1 cellular context compared by ENCODE assay signal in the genomic region with DNA sequence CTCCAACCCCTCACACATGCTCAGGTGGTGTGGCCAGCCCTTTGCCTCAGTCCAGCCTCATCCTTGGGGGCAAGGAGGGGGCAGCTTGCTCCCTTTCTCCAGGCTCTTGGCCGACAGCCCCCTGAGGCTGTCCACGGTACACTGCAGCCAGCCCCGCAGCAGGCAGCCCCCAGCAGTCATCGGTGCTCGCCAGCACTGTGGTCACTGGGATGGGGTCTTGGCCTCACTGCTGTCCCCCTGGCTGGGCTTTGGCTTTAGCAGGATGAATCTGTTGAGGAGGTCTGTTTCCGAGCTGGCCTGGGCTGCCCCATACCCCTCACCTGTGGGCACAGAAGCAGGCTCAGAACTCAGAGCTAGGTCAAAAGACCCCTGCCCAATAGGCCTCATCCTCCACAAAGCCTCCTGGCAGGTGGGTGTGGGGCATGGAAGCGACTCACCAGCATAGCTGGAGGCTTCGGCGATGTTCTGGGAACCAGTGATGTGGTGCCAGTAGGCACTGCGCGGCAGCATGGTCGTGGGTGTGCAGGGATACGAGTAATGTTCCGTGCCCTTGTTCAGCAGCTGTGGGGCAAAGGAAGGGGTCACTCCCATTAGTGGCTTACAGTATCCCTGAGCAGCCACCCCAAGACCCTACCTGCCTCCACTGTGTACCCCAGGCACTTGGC.
TF ChIP-seq lines count a peak whose summit lies in the region.

No MANE protein-coding gene starts in this region.

TF ChIP-seq in liver, 16 proteins besides CTCF, POLR2A, EP300 and RAD21 (continued from another document):
- TF ChIP-seq, protein P1, sequence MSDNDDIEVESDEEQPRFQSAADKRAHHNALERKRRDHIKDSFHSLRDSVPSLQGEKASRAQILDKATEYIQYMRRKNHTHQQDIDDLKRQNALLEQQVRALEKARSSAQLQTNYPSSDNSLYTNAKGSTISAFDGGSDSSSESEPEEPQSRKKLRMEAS (IDR thresholded peaks at IDR 0.05): no peak
- TF ChIP-seq NR2F2 (IDR thresholded peaks at IDR 0.05) (no peak), SP1 (IDR thresholded peaks at IDR 0.05) (no peak), HNF4G (IDR thresholded peaks at IDR 0.05) (no peak), JUND (IDR thresholded peaks at IDR 0.05) (no peak), HNF4A (conservative IDR thresholded peaks at IDR 0.05) (no peak), RXRA (IDR thresholded peaks at IDR 0.05) (no peak), FOXA2 (IDR thresholded peaks at IDR 0.05) (no peak), EGR1 (IDR thresholded peaks at IDR 0.05; ENCODE audit: low read depth in 2 of 2) (no peak), YY1 (IDR thresholded peaks at IDR 0.05) (no peak), TAF1 (conservative IDR thresholded peaks at IDR 0.05) (no peak)
- TF ChIP-seq, protein P2, sequence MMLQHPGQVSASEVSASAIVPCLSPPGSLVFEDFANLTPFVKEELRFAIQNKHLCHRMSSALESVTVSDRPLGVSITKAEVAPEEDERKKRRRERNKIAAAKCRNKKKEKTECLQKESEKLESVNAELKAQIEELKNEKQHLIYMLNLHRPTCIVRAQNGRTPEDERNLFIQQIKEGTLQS (IDR thresholded peaks at IDR 0.05): no peak
- TF ChIP-seq, protein P3, sequence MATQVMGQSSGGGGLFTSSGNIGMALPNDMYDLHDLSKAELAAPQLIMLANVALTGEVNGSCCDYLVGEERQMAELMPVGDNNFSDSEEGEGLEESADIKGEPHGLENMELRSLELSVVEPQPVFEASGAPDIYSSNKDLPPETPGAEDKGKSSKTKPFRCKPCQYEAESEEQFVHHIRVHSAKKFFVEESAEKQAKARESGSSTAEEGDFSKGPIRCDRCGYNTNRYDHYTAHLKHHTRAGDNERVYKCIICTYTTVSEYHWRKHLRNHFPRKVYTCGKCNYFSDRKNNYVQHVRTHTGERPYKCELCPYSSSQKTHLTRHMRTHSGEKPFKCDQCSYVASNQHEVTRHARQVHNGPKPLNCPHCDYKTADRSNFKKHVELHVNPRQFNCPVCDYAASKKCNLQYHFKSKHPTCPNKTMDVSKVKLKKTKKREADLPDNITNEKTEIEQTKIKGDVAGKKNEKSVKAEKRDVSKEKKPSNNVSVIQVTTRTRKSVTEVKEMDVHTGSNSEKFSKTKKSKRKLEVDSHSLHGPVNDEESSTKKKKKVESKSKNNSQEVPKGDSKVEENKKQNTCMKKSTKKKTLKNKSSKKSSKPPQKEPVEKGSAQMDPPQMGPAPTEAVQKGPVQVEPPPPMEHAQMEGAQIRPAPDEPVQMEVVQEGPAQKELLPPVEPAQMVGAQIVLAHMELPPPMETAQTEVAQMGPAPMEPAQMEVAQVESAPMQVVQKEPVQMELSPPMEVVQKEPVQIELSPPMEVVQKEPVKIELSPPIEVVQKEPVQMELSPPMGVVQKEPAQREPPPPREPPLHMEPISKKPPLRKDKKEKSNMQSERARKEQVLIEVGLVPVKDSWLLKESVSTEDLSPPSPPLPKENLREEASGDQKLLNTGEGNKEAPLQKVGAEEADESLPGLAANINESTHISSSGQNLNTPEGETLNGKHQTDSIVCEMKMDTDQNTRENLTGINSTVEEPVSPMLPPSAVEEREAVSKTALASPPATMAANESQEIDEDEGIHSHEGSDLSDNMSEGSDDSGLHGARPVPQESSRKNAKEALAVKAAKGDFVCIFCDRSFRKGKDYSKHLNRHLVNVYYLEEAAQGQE (IDR thresholded peaks at IDR 0.05): no peak
